Comparison of ENCODE assay signal across 21 cellular contexts in genomic region chr2:142545036-142545435, GRCh38.
A peak's percentile ranks its signal among the peaks of the same experiment; 100 is the strongest.
DNase-seq lines count a peak whose midpoint lies in the region; ATAC-seq lines count a peak whose summit lies in the region.
"Had no signal": no experiment of that assay in that cellular context is flagged by ENCODE, and none has a peak within 500 bp of the region (broad histone marks: within the 10 kb centered on the region; RNA-seq: fewer than 3 reads in every experiment).

No MANE protein-coding gene starts in this region.

- peak; percentile 18 for DNase-seq in G401 (ENCODE audit: low spot score)
- peak; percentile 34 for DNase-seq in astrocyte of the hippocampus (ENCODE audit: low read depth, low spot score)
- DNase-seq in fibroblast of peridontal ligament (ENCODE audit: extremely low read depth) = peak; percentile 1
- peak; percentile 36 for DNase-seq in smooth muscle cell of the brain vasculature (ENCODE audit: low read depth, low spot score)
- DNase-seq in NCI-H2227 (lab: John Stamatoyannopoulos, UW; ENCODE audit: unreplicated experiment) = no peak
- DNase-seq in germinal center (ENCODE audit: low spot score) = no peak
- DNase-seq: CD4-positive, CD25-positive, alpha-beta regulatory T cell; DMS53; GF-D8; IMR-90; KG1; NCI-H1048; NCI-H1436; NCI-H187; NCI-H2107; NCI-H524 treated with DMSO at 0.1 percent for 48 hours; NCI-H774; PC-3 had no signal

- in situ Hi-C loops in G401 (cut with HindIII; ENCODE audit: low sequenced_read_pairs) = no loop called here

- ATAC-seq in GM21360 (IDR thresholded peaks at IDR 0.05; ENCODE audit: unreplicated experiment) = no peak
- ATAC-seq: HCT116, PC-3, SK-N-SH treated with all-trans-retinoic acid at 6 μM for 48 hours had no signal

Comparison
In these comparisons a context has a peak if more than half of its experiments do, and no peak if none do; other contexts are left out.
1. DNase-seq: peak in G401 (single experiment), astrocyte of the hippocampus (single experiment), fibroblast of peridontal ligament (single experiment) and smooth muscle cell of the brain vasculature (single experiment); none in NCI-H2227 (single experiment) and germinal center (single experiment).